25 cellular contexts compared by ENCODE assay signal in the genomic region with DNA sequence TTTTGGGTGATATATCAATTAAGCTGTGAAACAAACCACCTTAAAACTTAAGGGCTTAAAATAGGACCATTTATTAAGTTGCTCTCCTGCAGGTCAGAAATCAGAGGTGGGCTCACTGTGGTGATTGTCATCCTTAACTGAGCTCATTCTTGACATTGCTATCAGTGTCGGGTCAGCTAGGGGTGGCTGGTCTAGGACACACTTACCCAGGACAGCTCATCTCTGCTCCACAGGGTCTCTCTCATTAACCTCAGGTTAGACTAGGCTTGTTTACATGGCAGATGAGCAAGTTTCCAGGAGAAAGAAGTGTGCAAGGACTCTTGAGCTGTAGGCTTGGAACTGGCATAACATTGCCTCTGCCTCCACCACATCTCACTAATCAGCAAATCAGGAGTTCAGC.
"Had no signal": no experiment of that assay in that cellular context is flagged by ENCODE, and none has a peak within 500 bp of the region (broad histone marks: within the 10 kb centered on the region; RNA-seq: fewer than 3 reads in every experiment).

No MANE protein-coding gene starts in this region.

- DNase-seq: Kasumi-1, MV-4-11, NCI-H1048, NCI-H1105, NCI-H1417, NCI-H1436 treated with DMSO at 0.1 percent for 48 hours, NCI-H1694, NCI-H187 treated with DMSO at 0.1 percent for 48 hours, NCI-H2029 treated with DMSO at 0.1 percent for 48 hours, NCI-H2171 treated with DMSO at 0.1 percent for 48 hours, NCI-H2227 treated with DMSO at 0.1 percent for 48 hours, NCI-H524, NCI-H526 treated with DMSO at 0.1 percent for 48 hours, NCI-H774, PC-3, SHP77, SK-N-SH, SW 1271, T-cell had no signal

- H3K36me3 Mint-ChIP-seq: IgD-negative memory B cell, T-cell had no signal

- H3K27ac Mint-ChIP-seq: IgD-negative memory B cell, T-cell had no signal

- ATAC-seq: HepG2, K562, Panc1, PC-3, T-cell had no signal

- H3K27ac ChIP-seq: KMS-11, RWPE1 had no signal

- H3K4me3 ChIP-seq: K562 had no signal

- H3K27me3 Mint-ChIP-seq: IgD-negative memory B cell, T-cell had no signal

- H3K4me1 Mint-ChIP-seq: IgD-negative memory B cell, T-cell had no signal

- H3K9me3 ChIP-seq: SK-N-SH had no signal

- H3K4me3 Mint-ChIP-seq: IgD-negative memory B cell, T-cell had no signal

- H3K9ac ChIP-seq: KMS-11, SK-N-SH had no signal
